ENCODE assay signal across 8 cellular contexts in genomic region chr5:10562202-10563131, GRCh38. TPM values are rescaled to one million over a fixed set of nuclear protein-coding genes. Genes with fewer than 3 reads are reported as not detected.
DNase-seq lines count a peak whose midpoint lies in the region; ATAC-seq and TF ChIP-seq lines count a peak whose summit lies in the region.

No MANE protein-coding gene starts in this region.

- H3K9me3 Mint-ChIP-seq in activated T-cell treated with anti-CD3 and anti-CD28 coated beads, Interleukin-2, amount 50 U/mL, for 72 hours: no peaks in the 10 kb centered on the region

- H3K27me3 ChIP-seq in brain microvascular endothelial cell (replicated peaks) (no peaks in the 10 kb centered on the region), skeletal muscle satellite cell (ENCODE audit: control insufficient read depth, insufficient read depth, low read length) (peaks cover 4% of the 10 kb centered on the region)

- no peak for TF ChIP-seq CTCF in brain microvascular endothelial cell (IDR thresholded peaks at IDR 0.05; ENCODE audit: low read depth, low read length, missing control alignments)

- H3K27ac Mint-ChIP-seq in activated T-cell treated with anti-CD3 and anti-CD28 coated beads, Interleukin-2, amount 50 U/mL, for 72 hours: no peak overlapping the region

- H3K4me1 Mint-ChIP-seq in activated T-cell treated with anti-CD3 and anti-CD28 coated beads, Interleukin-2, amount 50 U/mL, for 72 hours (ENCODE audit: low read depth): peaks cover 21% of the 10 kb centered on the region

- no peak for DNase-seq in activated T-cell treated with anti-CD3 and anti-CD28 coated beads, Interleukin-2, amount 50 U/mL, for 72 hours
- DNase-seq in activated T-cell treated with anti-CD3 and anti-CD28 coated beads, Interleukin-2, amount 50 U/mL, for 48 hours: no peak
- DNase-seq in brain microvascular endothelial cell (no peak), medulla oblongata (ENCODE audit: extremely low spot score) (no peak), caudate nucleus (lab: John Stamatoyannopoulos, UW) (no peak)
- DNase-seq in NK-92 treated with Interleukin-12 subunit alpha and Interleukin-12 subunit beta, amount 100 ng/mL, for 24 hours (lab: John Stamatoyannopoulos, UW): no peak

- ATAC-seq in activated T-cell treated with anti-CD3 and anti-CD28 coated beads, Interleukin-2, amount 50 U/mL, for 72 hours (replicated peaks in 1 of 2): no peak
- peak; percentile 20 for ATAC-seq in HG03354 (IDR thresholded peaks at IDR 0.05; ENCODE audit: poor library complexity, severe bottlenecking, unreplicated experiment)

- H3K4me1 ChIP-seq in skeletal muscle satellite cell (ENCODE audit: control insufficient read depth, insufficient read depth, low read length): peaks cover 21% of the 10 kb centered on the region

- in situ Hi-C loops in brain microvascular endothelial cell (cut with HindIII; ENCODE audit: low pct_ligation_motif_present, low sequenced_read_pairs): no loop called here

- H3K4me2 ChIP-seq in skeletal muscle satellite cell (ENCODE audit: low read length): peak overlapping the region; percentile 98

- H3K9me3 ChIP-seq in skeletal muscle satellite cell (replicated peaks; ENCODE audit: low read length): no peaks in the 10 kb centered on the region

- H3K36me3 ChIP-seq in brain microvascular endothelial cell (replicated peaks) (no peaks in the 10 kb centered on the region), skeletal muscle satellite cell (ENCODE audit: insufficient read depth, low read length) (no peaks in the 10 kb centered on the region)

- peak overlapping the region; percentile 87 for H3K9ac ChIP-seq in skeletal muscle satellite cell (ENCODE audit: low read depth, low read length)

- H3K4me3 ChIP-seq in brain microvascular endothelial cell (ENCODE audit: low read depth, low read length): peak overlapping the region; percentile 62
- H3K4me3 ChIP-seq in skeletal muscle satellite cell (ENCODE audit: low read length): peak overlapping the region; percentile 84

- peak overlapping the region; percentile 59 to 67 for H3K4me3 Mint-ChIP-seq in activated T-cell treated with anti-CD3 and anti-CD28 coated beads, Interleukin-2, amount 50 U/mL, for 72 hours

- H3K27me3 Mint-ChIP-seq in activated T-cell treated with anti-CD3 and anti-CD28 coated beads, Interleukin-2, amount 50 U/mL, for 72 hours (ENCODE audit: low read depth): peaks cover 18% of the 10 kb centered on the region

- peaks cover 0 to 3% of the 10 kb centered on the region in 2 donors for H3K36me3 Mint-ChIP-seq in activated T-cell treated with anti-CD3 and anti-CD28 coated beads, Interleukin-2, amount 50 U/mL, for 72 hours (ENCODE audit: insufficient read depth in 2 of 2)

- no peak overlapping the region for H3K27ac ChIP-seq in brain microvascular endothelial cell
- no peak overlapping the region for H3K27ac ChIP-seq in caudate nucleus (ENCODE audit: low read depth, low read length)

RNA-seq across cellular contexts. Expression of gene ANKRD33B, which starts 1.4 kb away (rescaled TPM):
- total RNA-seq in activated T-cell treated with anti-CD3 and anti-CD28 coated beads, Interleukin-2, amount 50 U/mL, for 72 hours: 10 to 100 TPM in 1 of 2 donors, 1 to 10 TPM in 1; 6.2 to 12.0 TPM
- 0.87 and 1.0 TPM in 2 replicates for total RNA-seq in skeletal muscle satellite cell (2012; rRNA removed)
